In genomic region chr17:57654040-57654775, GRCh38 we compare ENCODE assay signal across 17 cellular contexts.
DNase-seq lines count a peak whose midpoint lies in the region; ATAC-seq and TF ChIP-seq lines count a peak whose summit lies in the region.
"Had no signal": no experiment of that assay in that cellular context is flagged by ENCODE, and none has a peak within 500 bp of the region (broad histone marks: within the 10 kb centered on the region; RNA-seq: fewer than 3 reads in every experiment).

No MANE protein-coding gene starts in this region.

- no peak overlapping the region for H3K14ac ChIP-seq in trophoblast cell (ENCODE audit: low read length)

- H2BK12ac ChIP-seq in trophoblast cell (ENCODE audit: low read length) = no peak overlapping the region

- no peak overlapping the region for H2BK5ac ChIP-seq in trophoblast cell (ENCODE audit: low read depth, low read length, poor library complexity)

- peaks cover 9% of the 10 kb centered on the region for H3K4me1 Mint-ChIP-seq in CD8-positive, alpha-beta T cell (ENCODE audit: low read depth)
- peaks cover 25% of the 10 kb centered on the region for H3K4me1 Mint-ChIP-seq in GM23338

- no peak overlapping the region for H3K23ac ChIP-seq in trophoblast cell (ENCODE audit: low read length)

- H3K9me3 ChIP-seq in CD8-positive, alpha-beta T cell (ENCODE audit: low read length) = no peaks in the 10 kb centered on the region
- H3K9me3 ChIP-seq in trophoblast cell (ENCODE audit: insufficient read depth, low read depth, low read length) (no peaks in the 10 kb centered on the region), mammary epithelial cell (replicated peaks; ENCODE audit: insufficient read depth, low read length) (no peaks in the 10 kb centered on the region)

- H3K4me3 Mint-ChIP-seq in CD8-positive, alpha-beta T cell = no peak overlapping the region
- no peak overlapping the region for H3K4me3 Mint-ChIP-seq in GM23338
- H3K4me3 Mint-ChIP-seq: IgD-negative memory B cell had no signal

- H4K91ac ChIP-seq in trophoblast cell (ENCODE audit: low read depth, low read length) = no peak overlapping the region

- ATAC-seq in CD8-positive, alpha-beta T cell = no peak
- no peak for ATAC-seq in GM23338
- ATAC-seq: Panc1 had no signal

- CTCF ChIA-PET in CD8-positive, alpha-beta T cell (lab: Charles Lee) = interaction anchor here (1.0 to 1.4 kb wide), 3 partner anchors 18 to 412 kb away, joined by 3 to 4 read pairs (median 4); no protein-coding TSS in a partner anchor
- CTCF ChIA-PET in mammary epithelial cell (lab: Charles Lee; ENCODE audit: low non-redundant PET) = no interaction called here

- H3K4me1 ChIP-seq in CD8-positive, alpha-beta T cell (ENCODE audit: insufficient read depth, low read length) = no peaks in the 10 kb centered on the region
- H3K4me1 ChIP-seq in GM23338 (ENCODE audit: insufficient read depth) = peaks cover 24% of the 10 kb centered on the region
- peaks cover 18% of the 10 kb centered on the region in 2 experiments for H3K4me1 ChIP-seq in trophoblast cell (ENCODE audit: control insufficient read depth in 1 of 2, insufficient read depth in 2 of 2, low read length in 2 of 2)
- H3K4me1 ChIP-seq in mammary epithelial cell (ENCODE audit: insufficient read depth, low read length) = peaks cover 3% of the 10 kb centered on the region

- peak overlapping the region; percentile 21 for H2AK5ac ChIP-seq in trophoblast cell (ENCODE audit: low read length)

- H3K27ac ChIP-seq in CD8-positive, alpha-beta T cell (ENCODE audit: low read depth, low read length) = no peak overlapping the region
- H3K27ac ChIP-seq in GM23338 (ENCODE audit: low read depth) (no peak overlapping the region), caudate nucleus (ENCODE audit: low read depth, low read length) (peak overlapping the region; percentile 16), trophoblast cell (ENCODE audit: low read depth, low read length) (no peak overlapping the region), mammary epithelial cell (ENCODE audit: insufficient read depth, low read depth, low read length) (no peak overlapping the region)

- no CpG with 5 or more reads among the region's 11 CpGs for WGBS in trophoblast cell (ENCODE audit: extremely low coverage, insufficient coverage, insufficient read length)
- 87% methylated on average over 9 of the region's 11 CpGs for WGBS in mammary epithelial cell (ENCODE audit: low coverage, missing lambda C conversion rate)

- in situ Hi-C loops in ACHN (cut with HindIII; ENCODE audit: low pct_ligation_motif_present, low pct_unique_long_range_greater_than_20kb, low sequenced_read_pairs) = no loop called here
- in situ Hi-C loops in mammary epithelial cell (cut with MboI; ENCODE audit: low sequenced_read_pairs in 2 of 2) = no loop called here

- no peaks in the 10 kb centered on the region for H3K27me3 ChIP-seq in CD8-positive, alpha-beta T cell (ENCODE audit: insufficient read depth, low read length)
- H3K27me3 ChIP-seq in GM23338 (ENCODE audit: insufficient read depth) (no peaks in the 10 kb centered on the region), trophoblast cell (ENCODE audit: insufficient read depth, low read length) (no peaks in the 10 kb centered on the region), mammary epithelial cell (ENCODE audit: insufficient read depth, low read length) (no peaks in the 10 kb centered on the region)

- H3K36me3 ChIP-seq in CD8-positive, alpha-beta T cell (ENCODE audit: insufficient read depth, low read length) = peaks cover 3% of the 10 kb centered on the region
- H3K36me3 ChIP-seq in GM23338 (ENCODE audit: insufficient read depth) = no peaks in the 10 kb centered on the region
- peaks cover 19 to 23% of the 10 kb centered on the region in 2 experiments for H3K36me3 ChIP-seq in trophoblast cell (ENCODE audit: control insufficient read depth in 1 of 2, insufficient read depth in 2 of 2, low read length in 2 of 2)
- H3K36me3 ChIP-seq in mammary epithelial cell (ENCODE audit: insufficient read depth, low read length) = no peaks in the 10 kb centered on the region

- dilution Hi-C loops in mammary epithelial cell (cut with HindIII; ENCODE audit: low sequenced_read_pairs) = no loop called here

- no peak overlapping the region for H4K8ac ChIP-seq in trophoblast cell (ENCODE audit: low read depth, low read length)

- intact Hi-C loops in CD8-positive, alpha-beta T cell (cut with DNase I, micrococcal nuclease) = no loop called here
- intact Hi-C loops in mammary epithelial cell (cut with micrococcal nuclease) = no loop called here

- no peak for TF ChIP-seq CTCF in CD8-positive, alpha-beta T cell (IDR thresholded peaks at IDR 0.05)
- TF ChIP-seq CTCF in GM23338 (conservative IDR thresholded peaks at IDR 0.05; ENCODE audit: low read depth in 2 of 2) (no peak), mammary epithelial cell (conservative IDR thresholded peaks at IDR 0.05 in 1 of 2, IDR thresholded peaks at IDR 0.05 in 1 of 2; ENCODE audit: extremely low read depth in 1 of 2, insufficient read depth in 1 of 2, low read depth in 1 of 2, low read length in 2 of 2) (no peak)

- H4K20me1 ChIP-seq in GM23338 (replicated peaks; ENCODE audit: insufficient read depth) (no peaks in the 10 kb centered on the region), mammary epithelial cell (ENCODE audit: insufficient read depth, low read length) (no peaks in the 10 kb centered on the region)

- no peak for DNase-seq in CD8-positive, alpha-beta T cell
- DNase-seq in GM23338 (ENCODE audit: low spot score) (no peak), caudate nucleus (lab: John Stamatoyannopoulos, UW) (no peak), trophoblast cell (peak; percentile 41 to 71), ACHN (no peak), mammary epithelial cell (no peak), NCI-H2029 treated with DMSO at 0.1 percent for 48 hours (lab: John Stamatoyannopoulos, UW) (no peak)
- DNase-seq: COR-L47, H7, MV-4-11, NCI-H1417 treated with DMSO at 0.1 percent for 48 hours, NCI-H2029, NCI-H510A, NCI-H82, Right ventricle myocardium superior had no signal

- peaks cover 10% of the 10 kb centered on the region for H3K79me1 ChIP-seq in trophoblast cell (ENCODE audit: low read length)

- no peak overlapping the region for H3K4me3 ChIP-seq in CD8-positive, alpha-beta T cell (ENCODE audit: low read depth, low read length)
- H3K4me3 ChIP-seq in GM23338 (no peak overlapping the region), trophoblast cell (ENCODE audit: low read depth, low read length) (no peak overlapping the region), mammary epithelial cell (replicated peaks in 1 of 3; ENCODE audit: insufficient read depth in 1 of 3, low read depth in 2 of 3, low read length in 3 of 3) (no peak overlapping the region)

- H3K79me2 ChIP-seq in GM23338 (replicated peaks; ENCODE audit: insufficient read depth) = no peaks in the 10 kb centered on the region
- H3K79me2 ChIP-seq in trophoblast cell (ENCODE audit: control insufficient read depth, insufficient read depth, low read length, poor library complexity) = no peaks in the 10 kb centered on the region
- no peaks in the 10 kb centered on the region for H3K79me2 ChIP-seq in mammary epithelial cell (ENCODE audit: insufficient read depth, low read length)

- H3K4ac ChIP-seq in trophoblast cell (ENCODE audit: low read depth, low read length) = no peak overlapping the region

- H3K4me2 ChIP-seq in GM23338 (no peak overlapping the region), trophoblast cell (ENCODE audit: low read length) (no peak overlapping the region), mammary epithelial cell (ENCODE audit: insufficient read depth, low read depth, low read length) (no peak overlapping the region)

- no peak overlapping the region for H3K18ac ChIP-seq in trophoblast cell (ENCODE audit: low read length)

- H3K27ac Mint-ChIP-seq in CD8-positive, alpha-beta T cell = peak overlapping the region; percentile 37
- peak overlapping the region; percentile 20 for H3K27ac Mint-ChIP-seq in GM23338

- no TSS peak for BruUV-seq in mammary epithelial cell (replicated peaks; lab: Mats Ljungman, UMichigan)

- no peaks in the 10 kb centered on the region for H3K27me3 Mint-ChIP-seq in CD8-positive, alpha-beta T cell (ENCODE audit: low read depth)
- H3K27me3 Mint-ChIP-seq in GM23338 (ENCODE audit: insufficient read depth, low read depth, poor library complexity) = peaks cover 2% of the 10 kb centered on the region
- H3K27me3 Mint-ChIP-seq: IgD-negative memory B cell had no signal

- H3K9me2 ChIP-seq in GM23338 (ENCODE audit: insufficient read depth) = no peaks in the 10 kb centered on the region

- H2BK120ac ChIP-seq in trophoblast cell (ENCODE audit: insufficient read depth, low read length, poor library complexity) = no peak overlapping the region

- no peaks in the 10 kb centered on the region for H3F3A ChIP-seq in GM23338 (replicated peaks; ENCODE audit: low read depth)

- peaks cover 59% of the 10 kb centered on the region for H3K36me3 Mint-ChIP-seq in CD8-positive, alpha-beta T cell
- no peaks in the 10 kb centered on the region; the same call in 2 of the 3 replicates for H3K36me3 Mint-ChIP-seq in GM23338 (ENCODE audit: low read depth)

- H2AFZ ChIP-seq in GM23338 (no peak overlapping the region), trophoblast cell (ENCODE audit: insufficient read depth, low read length, poor library complexity) (no peak overlapping the region), mammary epithelial cell (ENCODE audit: low read depth, low read length) (no peak overlapping the region)

- no peak overlapping the region for H4K12ac ChIP-seq in trophoblast cell (ENCODE audit: low read depth, low read length)

- no peak overlapping the region for H3K9ac ChIP-seq in trophoblast cell (ENCODE audit: low read length)
- no peak overlapping the region for H3K9ac ChIP-seq in mammary epithelial cell (ENCODE audit: insufficient read depth, low read length)

- POLR2A ChIA-PET in CD8-positive, alpha-beta T cell (lab: Charles Lee) = no interaction called here

- H3K9me3 Mint-ChIP-seq in CD8-positive, alpha-beta T cell = no peaks in the 10 kb centered on the region
- no peaks in the 10 kb centered on the region for H3K9me3 Mint-ChIP-seq in GM23338
- H3K9me3 Mint-ChIP-seq: IgD-negative memory B cell had no signal

TF ChIP-seq in GM23338, 12 proteins besides CTCF, POLR2A, EP300 and RAD21 (continues in another document):
- TF ChIP-seq ETS1 (IDR thresholded peaks at IDR 0.05) (no peak), CREB1 (CRISPR knock-in tag; IDR thresholded peaks at IDR 0.05; ENCODE audit: low read depth) (no peak), ZNF331 (CRISPR knock-in tag; IDR thresholded peaks at IDR 0.05; ENCODE audit: low read depth) (no peak)

Comparison
In these comparisons a context has a peak if more than half of its experiments do, and no peak if none do; other contexts are left out.
1. DNase-seq: peak in trophoblast cell (2 of 2); none in CD8-positive, alpha-beta T cell (0 of 7), GM23338 (single experiment), caudate nucleus (0 of 61), ACHN (single experiment), mammary epithelial cell (single experiment) and NCI-H2029 treated with DMSO at 0.1 percent for 48 hours (single experiment).